In genomic region chr1:19479351-19480120, GRCh38 we compare ENCODE assay signal across 13 cellular contexts. TPM values are rescaled to one million over a fixed set of nuclear protein-coding genes. Genes with fewer than 3 reads are reported as not detected.
DNase-seq lines count a peak whose midpoint lies in the region; ATAC-seq and TF ChIP-seq lines count a peak whose summit lies in the region.
"Had no signal": no experiment of that assay in that cellular context is flagged by ENCODE, and none has a peak within 500 bp of the region (broad histone marks: within the 10 kb centered on the region; RNA-seq: fewer than 3 reads in every experiment).

No MANE protein-coding gene starts in this region.

- 44 to 45% methylated on average over 6 of the region's 6 CpGs for WGBS in thyroid gland, 2 donors

- no peaks in the 10 kb centered on the region for H3K27me3 Mint-ChIP-seq in activated CD8-positive, alpha-beta memory T cell treated with anti-CD3 and anti-CD28 coated beads, Interleukin-2, amount 10 ng/mL, durations not matched to agents 7 days and 5 days
- H3K27me3 Mint-ChIP-seq in activated CD8-positive, alpha-beta T cell treated with anti-CD3 and anti-CD28 coated beads for 36 hours, result no peaks in the 10 kb centered on the region

- H3K36me3 ChIP-seq in iPS-15b (ENCODE audit: control insufficient read depth, insufficient read depth, low read length) (peaks cover 9% of the 10 kb centered on the region), thyroid gland (no peaks in the 10 kb centered on the region)

- no peak for TF ChIP-seq CTCF in activated CD8-positive, alpha-beta T cell treated with anti-CD3 and anti-CD28 coated beads for 36 hours (IDR thresholded peaks at IDR 0.05)
- TF ChIP-seq CTCF in thyroid gland (IDR thresholded peaks at IDR 0.05), result no peak

- H3K4me1 ChIP-seq in iPS-15b (ENCODE audit: control insufficient read depth, insufficient read depth, low read length), result peaks cover 33% of the 10 kb centered on the region
- H3K4me1 ChIP-seq in thyroid gland, result peaks cover 84 to 98% of the 10 kb centered on the region in 2 donors

- H3K9me3 ChIP-seq in iPS-15b (ENCODE audit: control insufficient read depth, insufficient read depth, low read length) (no peaks in the 10 kb centered on the region), thyroid gland (no peaks in the 10 kb centered on the region)

- CTCF ChIA-PET in activated CD8-positive, alpha-beta memory T cell treated with anti-CD3 and anti-CD28 coated beads, Interleukin-2, amount 10 ng/mL, durations not matched to agents 7 days and 5 days (lab: Charles Lee), result interaction anchor here (0.8 to 1.6 kb wide), 5 partner anchors 10 to 103 kb away, joined by 3 to 5 read pairs (median 3); no protein-coding TSS in a partner anchor
- CTCF ChIA-PET in activated CD8-positive, alpha-beta T cell treated with anti-CD3 and anti-CD28 coated beads for 36 hours (lab: Charles Lee), result interaction anchor here (0.9 kb wide), 2 partner anchors 102 to 182 kb away, joined by 3 read pairs; no protein-coding TSS in a partner anchor

- intact Hi-C loops in activated CD8-positive, alpha-beta T cell treated with anti-CD3 and anti-CD28 coated beads for 36 hours (cut with micrococcal nuclease), result loop anchor here (5.0 to 10.0 kb wide), 3 partner anchors 37 to 118 kb away; a partner anchor contains a TSS
- intact Hi-C loops in thyroid gland (cut with DNase I), result loop anchor here (10.0 kb wide), 3 partner anchors 85 to 165 kb away; partner anchors contain the start of gene NBL1

- no peak for TF ChIP-seq POLR2A in thyroid gland (IDR thresholded peaks at IDR 0.05)

- no peaks in the 10 kb centered on the region for H3K27me3 ChIP-seq in iPS-15b (ENCODE audit: control insufficient read depth, insufficient read depth, low read length)
- no peaks in the 10 kb centered on the region for H3K27me3 ChIP-seq in thyroid gland

- no peak for ATAC-seq in activated CD8-positive, alpha-beta memory T cell treated with anti-CD3 and anti-CD28 coated beads, Interleukin-2, amount 10 ng/mL, durations not matched to agents 7 days and 5 days
- ATAC-seq in activated CD8-positive, alpha-beta T cell treated with anti-CD3 and anti-CD28 coated beads for 36 hours, result no peak
- ATAC-seq in HG02938 (IDR thresholded peaks at IDR 0.05; ENCODE audit: unreplicated experiment), result no peak

- H3K27ac ChIP-seq in thyroid gland, result peak overlapping the region in 1 of 3 donors; percentile 7

- H3K4me3 Mint-ChIP-seq in activated CD8-positive, alpha-beta memory T cell treated with anti-CD3 and anti-CD28 coated beads, Interleukin-2, amount 10 ng/mL, durations not matched to agents 7 days and 5 days, result no peak overlapping the region
- no peak overlapping the region for H3K4me3 Mint-ChIP-seq in activated CD8-positive, alpha-beta T cell treated with anti-CD3 and anti-CD28 coated beads for 36 hours
- H3K4me3 Mint-ChIP-seq: nephron had no signal

- H3K27ac Mint-ChIP-seq in activated CD8-positive, alpha-beta memory T cell treated with anti-CD3 and anti-CD28 coated beads, Interleukin-2, amount 10 ng/mL, durations not matched to agents 7 days and 5 days, result peak overlapping the region; percentile 95
- peak overlapping the region; percentile 96 for H3K27ac Mint-ChIP-seq in activated CD8-positive, alpha-beta T cell treated with anti-CD3 and anti-CD28 coated beads for 36 hours
- H3K27ac Mint-ChIP-seq: nephron had no signal

- POLR2A ChIA-PET in activated CD8-positive, alpha-beta T cell treated with anti-CD3 and anti-CD28 coated beads for 36 hours (lab: Charles Lee), result interaction anchor here (0.7 to 14.4 kb wide), 3 partner anchors 12 to 66 kb away, joined by 3 to 213 read pairs (median 10); no protein-coding TSS in a partner anchor

- peaks cover 92% of the 10 kb centered on the region for H3K4me1 Mint-ChIP-seq in activated CD8-positive, alpha-beta memory T cell treated with anti-CD3 and anti-CD28 coated beads, Interleukin-2, amount 10 ng/mL, durations not matched to agents 7 days and 5 days
- H3K4me1 Mint-ChIP-seq in activated CD8-positive, alpha-beta T cell treated with anti-CD3 and anti-CD28 coated beads for 36 hours (ENCODE audit: low read depth), result peaks cover 94% of the 10 kb centered on the region

- no peaks in the 10 kb centered on the region for H3K9me3 Mint-ChIP-seq in activated CD8-positive, alpha-beta memory T cell treated with anti-CD3 and anti-CD28 coated beads, Interleukin-2, amount 10 ng/mL, durations not matched to agents 7 days and 5 days (ENCODE audit: low read depth)
- no peaks in the 10 kb centered on the region for H3K9me3 Mint-ChIP-seq in activated CD8-positive, alpha-beta T cell treated with anti-CD3 and anti-CD28 coated beads for 36 hours
- H3K9me3 Mint-ChIP-seq: nephron had no signal

- peak overlapping the region; percentile 54 for H3K9ac ChIP-seq in iPS-15b (ENCODE audit: low read depth, low read length)

- DNase-seq in activated CD8-positive, alpha-beta memory T cell treated with anti-CD3 and anti-CD28 coated beads, Interleukin-2, amount 10 ng/mL, durations not matched to agents 7 days and 5 days, result no peak
- DNase-seq in activated CD8-positive, alpha-beta memory T cell treated with anti-CD3 and anti-CD28 coated beads, Interleukin-2, amount 50 U/mL, for 4 hours, result no peak
- DNase-seq in activated CD8-positive, alpha-beta T cell treated with anti-CD3 and anti-CD28 coated beads for 36 hours, result no peak
- DNase-seq in thyroid gland (peak; percentile 40 to 52), nucleus accumbens (lab: John Stamatoyannopoulos, UW) (no peak)
- no peak for DNase-seq in stimulated activated CD8-positive, alpha-beta memory T cell treated with anti-CD3 and anti-CD28 coated beads, Interleukin-4, amount 100 ng/mL, for 48 hours
- DNase-seq: ACHN; amniotic stem cell; NCI-H69; stimulated activated CD4-positive, alpha-beta T cell treated with anti-CD3 and anti-CD28 coated beads, Interleukin-15, amount 100 ng/mL, for 24 hours had no signal

- peak overlapping the region; percentile 18 for H3K4me3 ChIP-seq in iPS-15b (ENCODE audit: low read depth, low read length)
- H3K4me3 ChIP-seq in thyroid gland (replicated peaks in 1 of 3), result no peak overlapping the region

- H3K36me3 Mint-ChIP-seq in activated CD8-positive, alpha-beta memory T cell treated with anti-CD3 and anti-CD28 coated beads, Interleukin-2, amount 10 ng/mL, durations not matched to agents 7 days and 5 days, result peaks cover 30% of the 10 kb centered on the region
- peaks cover 39% of the 10 kb centered on the region for H3K36me3 Mint-ChIP-seq in activated CD8-positive, alpha-beta T cell treated with anti-CD3 and anti-CD28 coated beads for 36 hours (ENCODE audit: low read depth)

RNA-seq across cellular contexts. Expression of gene CAPZB, which starts 5.8 kb away (rescaled TPM):
- 100 to 1,000 TPM; 411 to 427 TPM for total RNA-seq in activated CD8-positive, alpha-beta memory T cell treated with anti-CD3 and anti-CD28 coated beads, Interleukin-2, amount 10 ng/mL, durations not matched to agents 7 days and 5 days
- 100 to 1,000 TPM; 335 to 340 TPM for total RNA-seq in activated CD8-positive, alpha-beta T cell treated with anti-CD3 and anti-CD28 coated beads for 36 hours
- total RNA-seq in thyroid gland, result 100 to 1,000 TPM in 2 of 4 donors, 10 to 100 TPM in 2; 75.4 to 116 (median 93.1) TPM

Comparison
In these comparisons a context has a peak if more than half of its experiments do, and no peak if none do; other contexts are left out.
1. DNase-seq: peak in thyroid gland (2 of 2); none in activated CD8-positive, alpha-beta memory T cell treated with anti-CD3 and anti-CD28 coated beads, Interleukin-2, amount 10 ng/mL, durations not matched to agents 7 days and 5 days (single experiment), activated CD8-positive, alpha-beta memory T cell treated with anti-CD3 and anti-CD28 coated beads, Interleukin-2, amount 50 U/mL, for 4 hours (single experiment), activated CD8-positive, alpha-beta T cell treated with anti-CD3 and anti-CD28 coated beads for 36 hours (single experiment), nucleus accumbens (0 of 56) and stimulated activated CD8-positive, alpha-beta memory T cell treated with anti-CD3 and anti-CD28 coated beads, Interleukin-4, amount 100 ng/mL, for 48 hours (single experiment).